In genomic region chr3:52234516-52235447, GRCh38 we compare ENCODE assay signal across 15 cellular contexts. TPM values are rescaled to one million over a fixed set of nuclear protein-coding genes. Genes with fewer than 3 reads are reported as not detected.
A peak's percentile ranks its signal among the peaks of the same experiment; 100 is the strongest.
DNase-seq lines count a peak whose midpoint lies in the region; ATAC-seq and TF ChIP-seq lines count a peak whose summit lies in the region.
"Had no signal": no experiment of that assay in that cellular context is flagged by ENCODE, and none has a peak within 500 bp of the region (broad histone marks: within the 10 kb centered on the region; RNA-seq: fewer than 3 reads in every experiment).

No MANE protein-coding gene starts in this region.

- H3K36me3 ChIP-seq in liver (ENCODE audit: control insufficient read depth in 4 of 4, insufficient read depth in 3 of 4, low read depth in 1 of 4, low read length in 3 of 4) (peaks cover 0 to 14% (median 7%) of the 10 kb centered on the region in 4 donors), aorta (ENCODE audit: control insufficient read depth in 1 of 2, insufficient read depth in 2 of 2, low read length in 1 of 2) (peaks cover 0 to 2% of the 10 kb centered on the region in 2 donors)

- H3K4me3 Mint-ChIP-seq in activated naive CD4-positive, alpha-beta T cell treated with anti-CD3 and anti-CD28 coated beads, Interleukin-2, amount 50 U/mL, for 24 hours, result no peak overlapping the region

- H3K27ac ChIP-seq in liver (ENCODE audit: low read depth in 1 of 2, low read length in 2 of 2) (peak overlapping the region; percentile 29 to 85), aorta (ENCODE audit: low read depth in 1 of 2, low read length in 2 of 2) (no peak overlapping the region)
- H3K27ac ChIP-seq: cardiac muscle cell, SJSA1, WERI-Rb-1 had no signal

- H3K9me3 ChIP-seq in liver (ENCODE audit: control insufficient read depth in 4 of 4, low read length in 3 of 4), result no peaks in the 10 kb centered on the region
- H3K9me3 ChIP-seq in aorta (ENCODE audit: control insufficient read depth, low read length), result no peaks in the 10 kb centered on the region
- H3K9me3 ChIP-seq: SJSA1 had no signal

- no peak overlapping the region for H3K9ac ChIP-seq in liver (ENCODE audit: low read depth in 1 of 2, low read length in 2 of 2)

- peaks cover 76% of the 10 kb centered on the region for H3K4me1 Mint-ChIP-seq in activated naive CD4-positive, alpha-beta T cell treated with anti-CD3 and anti-CD28 coated beads, Interleukin-2, amount 50 U/mL, for 24 hours

- intact Hi-C loops in aorta (cut with DNase I), result loop anchor here (5.0 kb wide), 3 partner anchors 43 to 108 kb away; partner anchors contain the start of genes GLYCTK (in 1 of the 2) and WDR82 (in 1 of the 2)

- H3K36me3 Mint-ChIP-seq in activated naive CD4-positive, alpha-beta T cell treated with anti-CD3 and anti-CD28 coated beads, Interleukin-2, amount 50 U/mL, for 24 hours, result peaks cover 6% of the 10 kb centered on the region
- H3K36me3 Mint-ChIP-seq in activated naive CD4-positive, alpha-beta T cell treated with anti-CD3 and anti-CD28 coated beads, Interleukin-2, amount 50 U/mL, for 72 hours, result peaks cover 11 to 32% of the 10 kb centered on the region in 2 donors

- ATAC-seq in activated naive CD4-positive, alpha-beta T cell treated with anti-CD3 and anti-CD28 coated beads, Interleukin-2, amount 50 U/mL, for 72 hours, result no peak
- ATAC-seq in aorta (ENCODE audit: low FRiP score), result no peak
- no peak for ATAC-seq in GM19328 (IDR thresholded peaks at IDR 0.05; ENCODE audit: unreplicated experiment)
- ATAC-seq: K562 had no signal

- WGBS in liver, result 84% methylated on average over 15 of the region's 15 CpGs
- WGBS in aorta, 2 donors, result 84 to 90% methylated on average over 15 of the region's 15 CpGs

- no peak for TF ChIP-seq RAD21 in liver (IDR thresholded peaks at IDR 0.05)

- H3K4me1 ChIP-seq in liver (ENCODE audit: control insufficient read depth in 4 of 4, insufficient read depth in 4 of 4, low read length in 3 of 4), result peaks cover 21 to 78% (median 59%) of the 10 kb centered on the region in 4 donors
- H3K4me1 ChIP-seq in aorta (ENCODE audit: control insufficient read depth in 1 of 2, insufficient read depth in 2 of 2, low read length in 2 of 2), result no peaks in the 10 kb centered on the region

- H3K27me3 ChIP-seq in liver (ENCODE audit: control insufficient read depth in 4 of 4, insufficient read depth in 4 of 4, low read length in 3 of 4) (no peaks in the 10 kb centered on the region), aorta (ENCODE audit: control insufficient read depth in 1 of 2, insufficient read depth in 2 of 2, low read length in 1 of 2) (no peaks in the 10 kb centered on the region)
- H3K27me3 ChIP-seq: cardiac muscle cell, SJSA1 had no signal

- TF ChIP-seq CTCF in liver (IDR thresholded peaks at IDR 0.05; ENCODE audit: low read depth, low read length, missing input control), result no peak

- H3K9me3 Mint-ChIP-seq in activated naive CD4-positive, alpha-beta T cell treated with anti-CD3 and anti-CD28 coated beads, Interleukin-2, amount 50 U/mL, for 24 hours, result no peaks in the 10 kb centered on the region
- no peaks in the 10 kb centered on the region for H3K9me3 Mint-ChIP-seq in activated naive CD4-positive, alpha-beta T cell treated with anti-CD3 and anti-CD28 coated beads, Interleukin-2, amount 50 U/mL, for 72 hours

- H3K27ac Mint-ChIP-seq in activated naive CD4-positive, alpha-beta T cell treated with anti-CD3 and anti-CD28 coated beads, Interleukin-2, amount 50 U/mL, for 24 hours, result peak overlapping the region; percentile 30
- H3K27ac Mint-ChIP-seq in activated naive CD4-positive, alpha-beta T cell treated with anti-CD3 and anti-CD28 coated beads, Interleukin-2, amount 50 U/mL, for 72 hours, result peak overlapping the region; percentile 79 to 81

- DNase-seq in activated naive CD4-positive, alpha-beta T cell (lab: John Stamatoyannopoulos, UW), result no peak
- no peak for DNase-seq in activated naive CD4-positive, alpha-beta T cell treated with anti-CD3 and anti-CD28 coated beads, Interleukin-2, amount 50 U/mL, for 72 hours (ENCODE audit: low spot score in 2 of 2)
- DNase-seq in aorta (peak; percentile 36), LoVo (ENCODE audit: low spot score) (no peak), T-helper 1 cell (no peak)
- DNase-seq: activated T-cell treated with anti-CD3 and anti-CD28 coated beads, Interleukin-2, amount 50 U/mL, for 1 hour; DMS153; NCI-H774; WERI-Rb-1 had no signal

- no peaks in the 10 kb centered on the region for H3K27me3 Mint-ChIP-seq in activated naive CD4-positive, alpha-beta T cell treated with anti-CD3 and anti-CD28 coated beads, Interleukin-2, amount 50 U/mL, for 24 hours

- H3K4me3 ChIP-seq in liver (ENCODE audit: low read depth in 1 of 3, low read length in 3 of 3) (no peak overlapping the region), aorta (ENCODE audit: low read length in 2 of 2) (no peak overlapping the region)
- H3K4me3 ChIP-seq: cardiac muscle cell, K562, SJSA1 had no signal

TF ChIP-seq in liver, 16 proteins besides CTCF, POLR2A, EP300 and RAD21 (continues in another document):
- TF ChIP-seq ZBTB33 (IDR thresholded peaks at IDR 0.05) (no peak), YY1 (IDR thresholded peaks at IDR 0.05) (no peak), ATF3 (IDR thresholded peaks at IDR 0.05) (no peak), MAX (IDR thresholded peaks at IDR 0.05) (no peak), HNF4A (conservative IDR thresholded peaks at IDR 0.05) (no peak), EGR1 (IDR thresholded peaks at IDR 0.05; ENCODE audit: low read depth in 2 of 2) (no peak)

RNA-seq across cellular contexts. Expression of gene TWF2, which starts 4.2 kb away (rescaled TPM):
- 100 to 1,000 TPM in 1 of 2 donors, 10 to 100 TPM in 1; 75.8 to 139 TPM for total RNA-seq in activated naive CD4-positive, alpha-beta T cell treated with anti-CD3 and anti-CD28 coated beads, Interleukin-2, amount 50 U/mL, for 72 hours
- 10 to 100 TPM; 12.7 to 26.3 TPM for total RNA-seq in liver
- 10 to 100 TPM; 12.0 to 22.6 TPM for polyA plus RNA-seq in liver
- 10 to 100 TPM; 40.5 to 52.2 TPM for total RNA-seq in aorta
- polyA plus RNA-seq in aorta, result 10 to 100 TPM; 42.3 to 48.0 TPM

RNA-seq across cellular contexts. Expression of gene TLR9, which starts 9.3 kb away (rescaled TPM):
- total RNA-seq in activated naive CD4-positive, alpha-beta T cell treated with anti-CD3 and anti-CD28 coated beads, Interleukin-2, amount 50 U/mL, for 72 hours, result under 1 TPM; 0.18 to 0.86 TPM
- not detected for total RNA-seq in liver
- under 1 TPM in 1 of 2 donors, not detected in 1; 0.02 TPM for polyA plus RNA-seq in liver
- under 1 TPM; 0.42 to 0.81 TPM for total RNA-seq in aorta
- polyA plus RNA-seq in aorta, result not detected
- total RNA-seq: K562, SJSA1 had no signal
- polyA plus RNA-seq: cardiac muscle cell, K562 had no signal

RNA-seq across cellular contexts. Expression of gene PPM1M, which starts 10.8 kb away (rescaled TPM):
- total RNA-seq in activated naive CD4-positive, alpha-beta T cell treated with anti-CD3 and anti-CD28 coated beads, Interleukin-2, amount 50 U/mL, for 72 hours, result 10 to 100 TPM; 52.3 to 74.1 TPM
- total RNA-seq in liver, result 1 to 10 TPM; 5.5 TPM
- 1 to 10 TPM; 2.8 to 3.8 TPM for polyA plus RNA-seq in liver
- 10 to 100 TPM; 26.7 to 43.4 TPM for total RNA-seq in aorta
- 10 to 100 TPM; 26.2 to 33.7 TPM for polyA plus RNA-seq in aorta

RNA-seq across cellular contexts. Expression of gene ALAS1, which starts 36.8 kb away (rescaled TPM):
- 10 to 100 TPM; 56.1 to 72.0 TPM for total RNA-seq in activated naive CD4-positive, alpha-beta T cell treated with anti-CD3 and anti-CD28 coated beads, Interleukin-2, amount 50 U/mL, for 72 hours
- 100 to 1,000 TPM in 1 of 2 donors, 10 to 100 TPM in 1; 32.3 to 129 TPM for total RNA-seq in liver
- polyA plus RNA-seq in liver, result 100 to 1,000 TPM; 145 to 421 TPM
- total RNA-seq in aorta, result 10 to 100 TPM; 30.2 to 34.5 TPM
- 10 to 100 TPM; 14.4 to 16.5 TPM for polyA plus RNA-seq in aorta

RNA-seq across cellular contexts. Expression of gene WDR82, which starts 43.7 kb away (rescaled TPM):
- total RNA-seq in activated naive CD4-positive, alpha-beta T cell treated with anti-CD3 and anti-CD28 coated beads, Interleukin-2, amount 50 U/mL, for 72 hours, result 100 to 1,000 TPM in 1 of 2 donors, 10 to 100 TPM in 1; 96.6 to 129 TPM
- total RNA-seq in liver (10 to 100 TPM; 31.7 to 44.3 TPM), aorta (10 to 100 TPM; 58.1 to 72.4 TPM)
- polyA plus RNA-seq in liver (10 to 100 TPM in 1 of 2 donors, 1 to 10 TPM in 1; 4.3 to 19.4 TPM), aorta (10 to 100 TPM; 27.9 to 31.6 TPM)

Comparison
In these comparisons a context has a peak if more than half of its experiments do, and no peak if none do; other contexts are left out.
1. DNase-seq: peak in aorta (2 of 2); none in activated naive CD4-positive, alpha-beta T cell (0 of 4), activated naive CD4-positive, alpha-beta T cell treated with anti-CD3 and anti-CD28 coated beads, Interleukin-2, amount 50 U/mL, for 72 hours (0 of 2), LoVo (single experiment) and T-helper 1 cell (0 of 5).
2. H3K27ac ChIP-seq: peak in liver (2 of 2); none in aorta (0 of 2).
3. RNA of gene PPM1M, which starts 10.8 kb away (total RNA-seq): 52.3 to 74.1 TPM in activated naive CD4-positive, alpha-beta T cell treated with anti-CD3 and anti-CD28 coated beads, Interleukin-2, amount 50 U/mL, for 72 hours and 26.7 to 43.4 TPM in aorta; 5.5 TPM in liver; every median in the first group is over 4 times any median in the second.